ENCODE assay signal across 29 cellular contexts in genomic region chr13:69980799-69981198, GRCh38.
DNase-seq lines count a peak whose midpoint lies in the region; ATAC-seq and TF ChIP-seq lines count a peak whose summit lies in the region.
"Had no signal": no experiment of that assay in that cellular context is flagged by ENCODE, and none has a peak within 500 bp of the region (broad histone marks: within the 10 kb centered on the region; RNA-seq: fewer than 3 reads in every experiment).

No MANE protein-coding gene starts in this region.

- CTCF ChIA-PET in RWPE1 (lab: Yijun Ruan, JAX) = no interaction called here

- no peak overlapping the region for H3K9ac ChIP-seq in mesenchymal stem cell (ENCODE audit: low read length)

- DNase-seq in H4 (ENCODE audit: low spot score) (peak; percentile 2), mesenchymal stem cell (peak; percentile 16), RWPE1 (ENCODE audit: low spot score) (no peak), NOMO-1 (lab: John Stamatoyannopoulos, UW; ENCODE audit: unreplicated experiment in 2 of 2) (no peak), glutamatergic neuron (no peak)
- DNase-seq: activated CD4-positive, alpha-beta T cell treated with anti-CD3 and anti-CD28 coated beads, Interleukin-2, amount 50 U/mL, for 1 hour; activated gamma-delta T cell treated with Interleukin-2 at 50 U/mL for 16 hours; activated T-cell treated with anti-CD3 and anti-CD28 coated beads, Interleukin-2, amount 50 U/mL, for 4 hours; CD8-positive, alpha-beta memory T cell; erythroblast; immature natural killer cell; left colon; mucosa of descending colon; NCI-H146; NCI-H2107; NCI-H345; NCI-H69; SIG-M5; stimulated activated CD4-positive, alpha-beta T cell treated with anti-CD3 and anti-CD28 coated beads, Interleukin-4, amount 100 ng/mL, for 24 hours; SW 1271; T-helper 9 cell; thyroid gland; uterus had no signal

- H3K27ac ChIP-seq in mesenchymal stem cell (ENCODE audit: low read length, poor library complexity, severe bottlenecking) (no peak overlapping the region), RWPE1 (no peak overlapping the region)
- H3K27ac ChIP-seq: cardiac muscle cell, thyroid gland, uterus had no signal

- H3K4me1 Mint-ChIP-seq in glutamatergic neuron (ENCODE audit: low read depth, unreplicated experiment) = no peaks in the 10 kb centered on the region
- H3K4me1 Mint-ChIP-seq: CD8-positive, alpha-beta memory T cell; immature natural killer cell; WTC11 had no signal

- H2AFZ ChIP-seq in mesenchymal stem cell (ENCODE audit: low read depth, low read length) = no peak overlapping the region

- H3K14ac ChIP-seq in mesenchymal stem cell (ENCODE audit: low read length in 2 of 2) = no peak overlapping the region

- no peak overlapping the region for H3K4me3 Mint-ChIP-seq in glutamatergic neuron (ENCODE audit: unreplicated experiment)
- H3K4me3 Mint-ChIP-seq: activated T-cell treated with anti-CD3 and anti-CD28 coated beads, Interleukin-2, amount 50 U/mL, for 4 hours; CD8-positive, alpha-beta memory T cell; immature natural killer cell; natural killer cell treated with Interleukin-12 subunit alpha and Interleukin-12 subunit beta and Interleukin-15 and Interleukin-18, amount 100 ng/mL, for 72 hours; WTC11 had no signal

- H3K36me3 Mint-ChIP-seq in glutamatergic neuron (ENCODE audit: unreplicated experiment) = no peaks in the 10 kb centered on the region
- H3K36me3 Mint-ChIP-seq: CD8-positive, alpha-beta memory T cell; immature natural killer cell; natural killer cell treated with Interleukin-12 subunit alpha and Interleukin-12 subunit beta and Interleukin-15 and Interleukin-18, amount 100 ng/mL, for 72 hours; WTC11 had no signal

- no peak overlapping the region for H3K18ac ChIP-seq in mesenchymal stem cell (ENCODE audit: low read depth in 1 of 2, low read length in 2 of 2)

- H2BK120ac ChIP-seq in mesenchymal stem cell (ENCODE audit: low read depth, low read length) = no peak overlapping the region

- H2AK5ac ChIP-seq in mesenchymal stem cell (ENCODE audit: low read length, severe bottlenecking) = no peak overlapping the region

- H2BK5ac ChIP-seq in mesenchymal stem cell (ENCODE audit: low read depth, low read length, poor library complexity, severe bottlenecking) = no peak overlapping the region

- POLR2A ChIA-PET in RWPE1 (lab: Yijun Ruan, JAX; ENCODE audit: low non-redundant PET) = no interaction called here

- peaks cover 4% of the 10 kb centered on the region for H3K9me3 ChIP-seq in mesenchymal stem cell (ENCODE audit: control insufficient read depth, low read length)
- H3K9me3 ChIP-seq: HAP-1, mucosa of descending colon, thyroid gland, uterus had no signal

- no peak overlapping the region for H3K4me2 ChIP-seq in mesenchymal stem cell (ENCODE audit: low read length, poor library complexity, severe bottlenecking)

- no peaks in the 10 kb centered on the region for H3K4me1 ChIP-seq in mesenchymal stem cell (ENCODE audit: control insufficient read depth, insufficient read depth, low read depth, low read length)
- H3K4me1 ChIP-seq: HAP-1, thyroid gland, uterus had no signal

- no peaks in the 10 kb centered on the region for H3K36me3 ChIP-seq in mesenchymal stem cell (ENCODE audit: control insufficient read depth in 1 of 2, insufficient read depth in 2 of 2, low read depth in 1 of 2, low read length in 2 of 2)
- H3K36me3 ChIP-seq: cardiac muscle cell, HAP-1, thyroid gland, uterus had no signal

- H3K27me3 Mint-ChIP-seq in glutamatergic neuron (ENCODE audit: unreplicated experiment) = no peaks in the 10 kb centered on the region
- H3K27me3 Mint-ChIP-seq: CD8-positive, alpha-beta memory T cell; natural killer cell treated with Interleukin-12 subunit alpha and Interleukin-12 subunit beta and Interleukin-15 and Interleukin-18, amount 100 ng/mL, for 72 hours had no signal

- no peak overlapping the region for H3K4ac ChIP-seq in mesenchymal stem cell (ENCODE audit: low read depth in 1 of 2, low read length in 2 of 2)

- H3K27ac Mint-ChIP-seq in glutamatergic neuron (ENCODE audit: unreplicated experiment) = no peak overlapping the region
- H3K27ac Mint-ChIP-seq: CD8-positive, alpha-beta memory T cell; immature natural killer cell; natural killer cell treated with Interleukin-12 subunit alpha and Interleukin-12 subunit beta and Interleukin-15 and Interleukin-18, amount 100 ng/mL, for 72 hours; WTC11 had no signal

- TF ChIP-seq CTCF in RWPE1 (conservative IDR thresholded peaks at IDR 0.05; ENCODE audit: low read depth) (no peak), glutamatergic neuron (IDR thresholded peaks at IDR 0.05; ENCODE audit: partially characterized antibody, unreplicated experiment) (no peak)

- H3K9me3 Mint-ChIP-seq in glutamatergic neuron (ENCODE audit: unreplicated experiment) = no peaks in the 10 kb centered on the region

- no peak overlapping the region for H2BK12ac ChIP-seq in mesenchymal stem cell (ENCODE audit: low read length in 2 of 2)

- no peak overlapping the region for H3K23ac ChIP-seq in mesenchymal stem cell (ENCODE audit: low read length in 2 of 2)

- no peak overlapping the region for H4K91ac ChIP-seq in mesenchymal stem cell (ENCODE audit: low read length)

- no peak overlapping the region for H2BK15ac ChIP-seq in mesenchymal stem cell (ENCODE audit: low read depth, poor library complexity, severe bottlenecking)

- no peak overlapping the region for H4K8ac ChIP-seq in mesenchymal stem cell (ENCODE audit: low read length)

- H3K79me1 ChIP-seq in mesenchymal stem cell (replicated peaks; ENCODE audit: low read length, poor library complexity, severe bottlenecking) = no peaks in the 10 kb centered on the region

- peak; percentile 72 for ATAC-seq in GM18867 (IDR thresholded peaks at IDR 0.05; ENCODE audit: unreplicated experiment)
- peak; percentile 70 for ATAC-seq in HG03439 (IDR thresholded peaks at IDR 0.05; ENCODE audit: unreplicated experiment)
- ATAC-seq: activated T-cell treated with anti-CD3 and anti-CD28 coated beads, Interleukin-2, amount 50 U/mL, for 4 hours; left colon; mucosa of descending colon; natural killer cell treated with Interleukin-12 subunit alpha and Interleukin-12 subunit beta and Interleukin-15 and Interleukin-18, amount 100 ng/mL, for 72 hours; WTC11 had no signal

- H3K4me3 ChIP-seq in mesenchymal stem cell (ENCODE audit: insufficient read depth in 1 of 2, low read depth in 1 of 2, low read length in 2 of 2) = no peak overlapping the region
- H3K4me3 ChIP-seq: cardiac muscle cell, HAP-1, mucosa of descending colon, thyroid gland, uterus had no signal

- no peaks in the 10 kb centered on the region for H3K27me3 ChIP-seq in mesenchymal stem cell (ENCODE audit: control insufficient read depth in 1 of 2, insufficient read depth in 1 of 2, low read length in 2 of 2)
- H3K27me3 ChIP-seq: cardiac muscle cell, thyroid gland had no signal

Comparison
In these comparisons a context has a peak if more than half of its experiments do, and no peak if none do; other contexts are left out.
1. DNase-seq: peak in H4 (single experiment) and mesenchymal stem cell (single experiment); none in RWPE1 (single experiment), NOMO-1 (0 of 2) and glutamatergic neuron (single experiment).